ENCODE assay signal across 13 cellular contexts in genomic region chr4:20764353-20764752, GRCh38.
A peak's percentile ranks its signal among the peaks of the same experiment; 100 is the strongest.
DNase-seq lines count a peak whose midpoint lies in the region; ATAC-seq and TF ChIP-seq lines count a peak whose summit lies in the region.
"Had no signal": no experiment of that assay in that cellular context is flagged by ENCODE, and none has a peak within 500 bp of the region (broad histone marks: within the 10 kb centered on the region; RNA-seq: fewer than 3 reads in every experiment).

No MANE protein-coding gene starts in this region.

- no peaks in the 10 kb centered on the region for H3F3A ChIP-seq in PC-3 (ENCODE audit: low read length, unreplicated experiment)

- intact Hi-C loops in PC-3 (cut with micrococcal nuclease), result no loop called here

- H2AFZ ChIP-seq in PC-3 (ENCODE audit: low read length), result no peak overlapping the region
- H2AFZ ChIP-seq: PC-9 had no signal

- ATAC-seq in PC-3 (no peak), GM21717 (IDR thresholded peaks at IDR 0.05; ENCODE audit: unreplicated experiment) (no peak), GM19023 (IDR thresholded peaks at IDR 0.05; ENCODE audit: unreplicated experiment) (no peak)
- ATAC-seq: CD8-positive, alpha-beta T cell; HCT116 had no signal

- H3K4me1 ChIP-seq in PC-3 (ENCODE audit: insufficient read depth, low read length), result no peaks in the 10 kb centered on the region

- no peaks in the 10 kb centered on the region for H3K27me3 ChIP-seq in PC-3 (ENCODE audit: low read length)

- no peak overlapping the region for H3K4me3 ChIP-seq in PC-3 (ENCODE audit: low read length)
- H3K4me3 ChIP-seq: PC-9 had no signal

- H3K9ac ChIP-seq in PC-3 (ENCODE audit: low read length), result no peak overlapping the region

- H3K4me2 ChIP-seq in PC-3 (ENCODE audit: low read length), result no peak overlapping the region
- H3K4me2 ChIP-seq: PC-9 had no signal

- H3K9me2 ChIP-seq in PC-3 (replicated peaks; ENCODE audit: low read length), result no peaks in the 10 kb centered on the region

- no peaks in the 10 kb centered on the region for H3K36me3 ChIP-seq in PC-3 (ENCODE audit: low read depth, low read length)

- H3K9me3 ChIP-seq in PC-3 (ENCODE audit: low read length), result no peaks in the 10 kb centered on the region

- CTCF ChIA-PET in PC-3 (lab: Charles Lee), result no interaction called here

- BruUV-seq in PC-3 (replicated peaks; lab: Mats Ljungman, UMichigan), result no TSS peak

- no peak overlapping the region for H3K27ac ChIP-seq in PC-3 (ENCODE audit: low read length)
- H3K27ac ChIP-seq in epithelial cell of prostate, result no peak overlapping the region
- H3K27ac ChIP-seq: PC-9 had no signal

- H4K20me1 ChIP-seq in PC-3 (ENCODE audit: low read length), result no peaks in the 10 kb centered on the region

- no peak for TF ChIP-seq CTCF in PC-3 (conservative IDR thresholded peaks at IDR 0.05; ENCODE audit: low read depth, low read length)

- H3K79me2 ChIP-seq in PC-3 (ENCODE audit: low read length), result no peaks in the 10 kb centered on the region

- peak; percentile 27 for DNase-seq in EL
- DNase-seq in PC-3, result peak; percentile 6
- DNase-seq in epithelial cell of prostate (ENCODE audit: low read depth, low spot score), result peak; percentile 40
- DNase-seq in non-pigmented ciliary epithelial cell (ENCODE audit: low read depth), result peak; percentile 19
- no peak for DNase-seq in stimulated activated CD4-positive, alpha-beta T cell treated with anti-CD3 and anti-CD28 coated beads, Interleukin-12 subunit alpha, Interleukin-12 subunit beta, amount 100 ng/mL, for 4 hours
- DNase-seq: CD8-positive, alpha-beta T cell; DND-41; NCI-H146; NCI-H2107; PC-9 had no signal

- POLR2A ChIA-PET in PC-3 (lab: Charles Lee; ENCODE audit: unreplicated experiment), result no interaction called here
